8 cellular contexts compared by ENCODE assay signal in the genomic region with DNA sequence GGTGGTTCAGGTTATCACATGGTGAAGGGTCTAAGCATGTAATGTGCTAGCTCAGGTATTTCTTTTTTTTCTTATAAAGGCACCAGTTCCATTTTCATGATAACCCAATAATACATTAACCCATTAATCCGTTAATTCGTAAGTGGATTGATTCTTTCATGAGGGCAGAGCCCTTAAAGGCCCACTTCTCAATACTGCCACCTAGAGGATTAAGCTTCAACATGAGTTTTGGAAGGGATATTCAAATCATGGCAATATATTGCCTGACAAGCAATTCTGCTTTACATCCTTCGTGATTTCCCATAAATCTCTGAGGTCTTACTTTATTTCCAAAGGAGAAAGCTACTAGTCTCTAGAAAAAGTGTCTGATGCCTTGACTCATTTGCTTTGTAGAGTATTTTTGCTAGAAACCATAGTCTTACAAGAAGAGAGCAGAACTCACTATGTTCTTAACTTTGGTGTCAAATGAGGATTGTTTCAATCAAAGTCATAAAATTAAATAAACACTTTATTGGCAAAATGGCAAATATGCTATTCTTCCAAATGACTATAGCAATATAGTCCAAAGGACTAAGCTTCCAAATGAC.
DNase-seq lines count a peak whose midpoint lies in the region; ATAC-seq and TF ChIP-seq lines count a peak whose summit lies in the region.

No MANE protein-coding gene starts in this region.

- CTCF ChIA-PET in activated naive CD4-positive, alpha-beta T cell treated with anti-CD3 and anti-CD28 coated beads, Interleukin-2, amount 10 ng/mL, durations not matched to agents 7 days and 5 days (lab: Charles Lee), result interaction anchor here (0.9 to 1.4 kb wide), 5 partner anchors 9 to 300 kb away, joined by 3 to 7 read pairs (median 3); no protein-coding TSS in a partner anchor

- no peaks in the 10 kb centered on the region for H3K9me3 Mint-ChIP-seq in activated naive CD4-positive, alpha-beta T cell treated with anti-CD3 and anti-CD28 coated beads, Interleukin-2, amount 10 ng/mL, durations not matched to agents 7 days and 5 days

- peak; percentile 80 for TF ChIP-seq CTCF in cardiac muscle cell (IDR thresholded peaks at IDR 0.05; ENCODE audit: low read depth, low read length)
- peak; percentile 55 for TF ChIP-seq CTCF in mucosa of descending colon (IDR thresholded peaks at IDR 0.05)

- H3K27ac ChIP-seq in cardiac muscle cell, result no peak overlapping the region

- ATAC-seq in left cardiac atrium (no peak), HG03354 (IDR thresholded peaks at IDR 0.05; ENCODE audit: poor library complexity, severe bottlenecking, unreplicated experiment) (peak; percentile 83), mucosa of descending colon (peak; percentile 38)

- no peaks in the 10 kb centered on the region for H3K27me3 ChIP-seq in cardiac muscle cell

- H3K9me3 ChIP-seq in cardiac muscle cell (ENCODE audit: low read depth) (no peaks in the 10 kb centered on the region), mucosa of descending colon (no peaks in the 10 kb centered on the region)

- H3K36me3 ChIP-seq in cardiac muscle cell, result no peaks in the 10 kb centered on the region
- H3K36me3 ChIP-seq in mucosa of descending colon (ENCODE audit: low read depth), result no peaks in the 10 kb centered on the region

- H3K4me1 ChIP-seq in cardiac muscle cell (ENCODE audit: low read depth), result no peaks in the 10 kb centered on the region
- H3K4me1 ChIP-seq in mucosa of descending colon (ENCODE audit: low read depth), result no peaks in the 10 kb centered on the region

- no peak overlapping the region for H3K4me3 Mint-ChIP-seq in activated naive CD4-positive, alpha-beta T cell treated with anti-CD3 and anti-CD28 coated beads, Interleukin-2, amount 10 ng/mL, durations not matched to agents 7 days and 5 days

- H3K4me3 ChIP-seq in cardiac muscle cell (no peak overlapping the region), mucosa of descending colon (no peak overlapping the region)

- intact Hi-C loops in left cardiac atrium (cut with DNase I), result loop anchor here (5.0 to 10.0 kb wide), 2 partner anchors 295 to 297 kb away; no protein-coding TSS in a partner anchor
- intact Hi-C loops in mucosa of descending colon (cut with DNase I, micrococcal nuclease), result loop anchor here in 1 of 2 donors (5.0 kb wide), 1 partner anchor 297 kb away; no protein-coding TSS in a partner anchor

- H3K27ac Mint-ChIP-seq in activated naive CD4-positive, alpha-beta T cell treated with anti-CD3 and anti-CD28 coated beads, Interleukin-2, amount 10 ng/mL, durations not matched to agents 7 days and 5 days, result no peak overlapping the region

- DNase-seq in cardiac muscle cell (ENCODE audit: low read depth in 1 of 2, low spot score in 1 of 2), result peak; percentile 61 to 70
- DNase-seq in left cardiac atrium, result no peak
- peak; percentile 43 for DNase-seq in NCI-H69 (lab: John Stamatoyannopoulos, UW)
- peak; percentile 62 for DNase-seq in cerebellar cortex (ENCODE audit: low spot score)
- no peak for DNase-seq in mucosa of descending colon
- no peak for DNase-seq in activated naive CD4-positive, alpha-beta T cell treated with anti-CD3 and anti-CD28 coated beads, Interleukin-2, amount 10 ng/mL, durations not matched to agents 7 days and 5 days
- DNase-seq in effector CD4-positive, alpha-beta T cell, result no peak

- peaks cover 4% of the 10 kb centered on the region for H3K27me3 Mint-ChIP-seq in activated naive CD4-positive, alpha-beta T cell treated with anti-CD3 and anti-CD28 coated beads, Interleukin-2, amount 10 ng/mL, durations not matched to agents 7 days and 5 days

- H3K4me1 Mint-ChIP-seq in activated naive CD4-positive, alpha-beta T cell treated with anti-CD3 and anti-CD28 coated beads, Interleukin-2, amount 10 ng/mL, durations not matched to agents 7 days and 5 days, result no peaks in the 10 kb centered on the region

- no peaks in the 10 kb centered on the region for H3K36me3 Mint-ChIP-seq in activated naive CD4-positive, alpha-beta T cell treated with anti-CD3 and anti-CD28 coated beads, Interleukin-2, amount 10 ng/mL, durations not matched to agents 7 days and 5 days

Comparison
In these comparisons a context has a peak if more than half of its experiments do, and no peak if none do; other contexts are left out.
1. DNase-seq: peak in cardiac muscle cell (2 of 2), NCI-H69 (single experiment) and cerebellar cortex (single experiment); none in left cardiac atrium (single experiment), mucosa of descending colon (0 of 3), activated naive CD4-positive, alpha-beta T cell treated with anti-CD3 and anti-CD28 coated beads, Interleukin-2, amount 10 ng/mL, durations not matched to agents 7 days and 5 days (single experiment) and effector CD4-positive, alpha-beta T cell (single experiment).
2. ATAC-seq: peak in HG03354 (single experiment) and mucosa of descending colon (single experiment); none in left cardiac atrium (0 of 2).